ENCODE assay signal across 2 cellular contexts in genomic region chr6:34138191-34138590, GRCh38.
TF ChIP-seq lines count a peak whose summit lies in the region.

No MANE protein-coding gene starts in this region.

TF ChIP-seq in GM23338, 12 proteins besides CTCF, POLR2A, EP300 and RAD21 (continued from another document):
- TF ChIP-seq ZNF462 (CRISPR knock-in tag; IDR thresholded peaks at IDR 0.05), result peak; percentile 46; the same call in 1 of the 2 replicates

TF ChIP-seq in SK-N-SH treated with all-trans-retinoic acid at 6 μM for 48 hours, 23 proteins besides CTCF, POLR2A, EP300 and RAD21 (continued from another document):
- TF ChIP-seq, protein P1, sequence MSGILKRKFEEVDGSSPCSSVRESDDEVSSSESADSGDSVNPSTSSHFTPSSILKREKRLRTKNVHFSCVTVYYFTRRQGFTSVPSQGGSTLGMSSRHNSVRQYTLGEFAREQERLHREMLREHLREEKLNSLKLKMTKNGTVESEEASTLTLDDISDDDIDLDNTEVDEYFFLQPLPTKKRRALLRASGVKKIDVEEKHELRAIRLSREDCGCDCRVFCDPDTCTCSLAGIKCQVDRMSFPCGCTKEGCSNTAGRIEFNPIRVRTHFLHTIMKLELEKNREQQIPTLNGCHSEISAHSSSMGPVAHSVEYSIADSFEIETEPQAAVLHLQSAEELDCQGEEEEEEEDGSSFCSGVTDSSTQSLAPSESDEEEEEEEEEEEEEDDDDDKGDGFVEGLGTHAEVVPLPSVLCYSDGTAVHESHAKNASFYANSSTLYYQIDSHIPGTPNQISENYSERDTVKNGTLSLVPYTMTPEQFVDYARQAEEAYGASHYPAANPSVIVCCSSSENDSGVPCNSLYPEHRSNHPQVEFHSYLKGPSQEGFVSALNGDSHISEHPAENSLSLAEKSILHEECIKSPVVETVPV (CRISPR knock-in tag; IDR thresholded peaks at IDR 0.05), result no peak
- TF ChIP-seq ZFP30 (CRISPR knock-in tag; IDR thresholded peaks at IDR 0.05), result no peak
- no peak for TF ChIP-seq ARNTL (CRISPR knock-in tag; IDR thresholded peaks at IDR 0.05; ENCODE audit: borderline replicate concordance, low read depth)
- no peak for TF ChIP-seq CSDC2 (CRISPR knock-in tag; IDR thresholded peaks at IDR 0.05)
- TF ChIP-seq GLIS3 (CRISPR knock-in tag; IDR thresholded peaks at IDR 0.05), result no peak
- TF ChIP-seq TCF4 (CRISPR knock-in tag; IDR thresholded peaks at IDR 0.05; ENCODE audit: borderline replicate concordance), result no peak
- no peak for TF ChIP-seq ZNF8 (CRISPR knock-in tag; IDR thresholded peaks at IDR 0.05)
- no peak for TF ChIP-seq SNAI2 (CRISPR knock-in tag; IDR thresholded peaks at IDR 0.05)
